Comparison of ENCODE assay signal across 15 cellular contexts in the genomic region with DNA sequence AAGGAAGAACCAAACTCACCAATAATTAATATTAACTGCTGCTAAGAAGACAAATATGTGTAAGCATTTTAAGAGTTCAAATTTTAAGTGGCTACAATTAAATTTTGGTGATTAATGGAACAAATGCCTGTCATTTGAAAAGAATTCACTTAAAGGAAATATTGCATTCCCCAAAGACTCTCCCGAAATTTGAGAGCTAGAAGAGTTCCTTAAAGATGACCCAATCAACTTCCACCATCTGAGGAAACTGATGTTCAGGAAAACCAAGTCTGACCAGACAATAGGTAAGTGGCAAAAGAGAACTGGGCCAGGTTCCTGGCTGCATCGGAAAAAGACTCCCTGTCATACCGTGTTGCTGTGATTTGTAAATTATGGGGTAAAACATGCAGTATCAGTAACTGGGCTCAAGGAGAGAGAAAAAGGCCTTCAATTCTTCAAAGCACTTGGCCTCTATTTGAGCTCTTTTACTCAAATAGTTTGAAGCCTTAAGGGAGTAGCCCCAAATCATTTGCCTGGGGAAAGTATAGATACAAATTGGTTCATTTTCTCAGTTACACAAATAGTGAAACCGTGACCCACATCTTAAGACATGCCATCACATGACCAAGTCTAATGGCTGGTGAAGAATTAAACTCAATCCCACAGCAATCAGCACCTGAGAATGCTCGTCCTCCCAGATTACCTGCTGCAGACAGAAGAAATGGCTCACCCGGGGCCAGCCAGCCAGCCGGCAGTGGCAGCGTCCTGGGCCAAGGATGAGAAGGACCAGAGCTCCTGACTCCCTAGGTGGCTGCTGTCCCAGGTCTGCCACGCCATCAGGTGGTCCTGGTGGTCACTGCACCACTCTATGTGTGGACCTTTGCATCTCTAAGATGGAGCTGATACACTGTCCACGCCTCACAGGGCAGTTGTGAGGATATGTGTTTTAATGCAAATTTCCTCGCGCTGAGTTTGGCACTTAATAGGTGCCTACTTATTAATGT.
DNase-seq lines count a peak whose midpoint lies in the region; ATAC-seq, FAIRE-seq and TF ChIP-seq lines count a peak whose summit lies in the region.
"Had no signal": no experiment of that assay in that cellular context is flagged by ENCODE, and none has a peak within 500 bp of the region (broad histone marks: within the 10 kb centered on the region; RNA-seq: fewer than 3 reads in every experiment).

No MANE protein-coding gene starts in this region.

- no peak overlapping the region for H3K23ac ChIP-seq in mesenchymal stem cell (ENCODE audit: low read length in 2 of 2)

- no peak overlapping the region for H2BK15ac ChIP-seq in mesenchymal stem cell (ENCODE audit: low read depth, poor library complexity, severe bottlenecking)

- FAIRE-seq in astrocyte (lab: Jason Lieb, UNC): no peak
- FAIRE-seq: islet of Langerhans had no signal

- ATAC-seq in GM18909 (IDR thresholded peaks at IDR 0.05; ENCODE audit: poor library complexity, unreplicated experiment): no peak
- ATAC-seq: stimulated activated naive CD8-positive, alpha-beta T cell treated with anti-CD3 and anti-CD28 coated beads, Interleukin-15, amount 100 ng/mL, for 72 hours; T-helper 17 cell had no signal

- DNase-seq in Daoy (ENCODE audit: low read depth) (peak; percentile 46), H7 (peak; percentile 77), astrocyte (ENCODE audit: low read depth) (no peak), mesenchymal stem cell (peak; percentile 8), GM19240 (ENCODE audit: insufficient read length, low spot score) (no peak), GM23248 (no peak)
- DNase-seq in activated naive CD4-positive, alpha-beta T cell treated with anti-CD3 and anti-CD28 coated beads for 36 hours: no peak
- DNase-seq: amygdala; COR-L47; stimulated activated CD4-positive, alpha-beta T cell treated with anti-CD3 and anti-CD28 coated beads, Interleukin-1b, Interleukin-23, amount 100 ng/mL, for 48 hours; stimulated activated naive CD8-positive, alpha-beta T cell treated with anti-CD3 and anti-CD28 coated beads, Interleukin-15, amount 100 ng/mL, for 72 hours; T-helper 17 cell had no signal

- no peaks in the 10 kb centered on the region for H3F3A ChIP-seq in GM23248 (ENCODE audit: insufficient read depth)

- peaks cover 1% of the 10 kb centered on the region for H3K9me3 Mint-ChIP-seq in astrocyte (ENCODE audit: unreplicated experiment)
- no peaks in the 10 kb centered on the region for H3K9me3 Mint-ChIP-seq in activated naive CD4-positive, alpha-beta T cell treated with anti-CD3 and anti-CD28 coated beads for 36 hours
- H3K9me3 Mint-ChIP-seq: stimulated activated naive CD8-positive, alpha-beta T cell treated with anti-CD3 and anti-CD28 coated beads, Interleukin-15, amount 100 ng/mL, for 72 hours had no signal

- H4K20me1 ChIP-seq in astrocyte (ENCODE audit: insufficient read depth, low read length) (no peaks in the 10 kb centered on the region), GM23248 (ENCODE audit: insufficient read depth) (no peaks in the 10 kb centered on the region)

- no peaks in the 10 kb centered on the region; the same call in 1 of the 2 replicates for H3K27me3 ChIP-seq in H7 (ENCODE audit: control insufficient read depth, insufficient read depth, low read length)
- H3K27me3 ChIP-seq in astrocyte (ENCODE audit: insufficient read depth, low read length): no peaks in the 10 kb centered on the region
- no peaks in the 10 kb centered on the region for H3K27me3 ChIP-seq in mesenchymal stem cell (ENCODE audit: control insufficient read depth in 1 of 2, insufficient read depth in 1 of 2, low read length in 2 of 2)
- no peaks in the 10 kb centered on the region for H3K27me3 ChIP-seq in GM23248 (replicated peaks; ENCODE audit: insufficient read depth)

- H3K4me3 ChIP-seq in H7 (ENCODE audit: insufficient read depth, low read depth, low read length): no peak overlapping the region
- H3K4me3 ChIP-seq in astrocyte (ENCODE audit: insufficient read depth, low read depth, low read length): no peak overlapping the region
- H3K4me3 ChIP-seq in mesenchymal stem cell (ENCODE audit: insufficient read depth in 1 of 2, low read depth in 1 of 2, low read length in 2 of 2): no peak overlapping the region
- H3K4me3 ChIP-seq in GM23248: no peak overlapping the region
- H3K4me3 ChIP-seq: HAP-1 had no signal

- intact Hi-C loops in activated naive CD4-positive, alpha-beta T cell treated with anti-CD3 and anti-CD28 coated beads for 36 hours (cut with micrococcal nuclease): no loop called here

- H3K9me2 ChIP-seq in GM23248 (ENCODE audit: insufficient read depth): no peaks in the 10 kb centered on the region

- H3K36me3 ChIP-seq in H7 (replicated peaks; ENCODE audit: control insufficient read depth, insufficient read depth, low read length) (no peaks in the 10 kb centered on the region), astrocyte (ENCODE audit: insufficient read depth, low read length) (no peaks in the 10 kb centered on the region), mesenchymal stem cell (ENCODE audit: control insufficient read depth in 1 of 2, insufficient read depth in 2 of 2, low read depth in 1 of 2, low read length in 2 of 2) (no peaks in the 10 kb centered on the region), GM23248 (ENCODE audit: low read depth) (no peaks in the 10 kb centered on the region)
- H3K36me3 ChIP-seq: HAP-1 had no signal

- H2BK12ac ChIP-seq in mesenchymal stem cell (ENCODE audit: low read length in 2 of 2): no peak overlapping the region

- H3K4me1 ChIP-seq in astrocyte (ENCODE audit: insufficient read depth, low read length): no peaks in the 10 kb centered on the region
- no peaks in the 10 kb centered on the region for H3K4me1 ChIP-seq in mesenchymal stem cell (ENCODE audit: control insufficient read depth, insufficient read depth, low read depth, low read length)
- H3K4me1 ChIP-seq in GM23248 (ENCODE audit: insufficient read depth): no peaks in the 10 kb centered on the region; the same call in 1 of the 2 replicates
- H3K4me1 ChIP-seq: HAP-1 had no signal

- H2AK5ac ChIP-seq in mesenchymal stem cell (ENCODE audit: low read length, severe bottlenecking): no peak overlapping the region

- H4K8ac ChIP-seq in mesenchymal stem cell (ENCODE audit: low read length): no peak overlapping the region

- no peaks in the 10 kb centered on the region for H3K79me1 ChIP-seq in mesenchymal stem cell (replicated peaks; ENCODE audit: low read length, poor library complexity, severe bottlenecking)

- H3K27ac Mint-ChIP-seq in astrocyte (ENCODE audit: unreplicated experiment): no peak overlapping the region
- H3K27ac Mint-ChIP-seq in activated naive CD4-positive, alpha-beta T cell treated with anti-CD3 and anti-CD28 coated beads for 36 hours: no peak overlapping the region
- H3K27ac Mint-ChIP-seq: stimulated activated naive CD8-positive, alpha-beta T cell treated with anti-CD3 and anti-CD28 coated beads, Interleukin-15, amount 100 ng/mL, for 72 hours; T-helper 17 cell had no signal

- no peak overlapping the region for H2BK120ac ChIP-seq in mesenchymal stem cell (ENCODE audit: low read depth, low read length)

- H3K14ac ChIP-seq in mesenchymal stem cell (ENCODE audit: low read length in 2 of 2): no peak overlapping the region

- H2AFZ ChIP-seq in astrocyte (ENCODE audit: low read depth, low read length) (no peak overlapping the region), mesenchymal stem cell (ENCODE audit: low read depth, low read length) (no peak overlapping the region), GM23248 (no peak overlapping the region)

- H3K27me3 Mint-ChIP-seq in astrocyte (ENCODE audit: low read depth, unreplicated experiment): peaks cover 46% of the 10 kb centered on the region
- H3K27me3 Mint-ChIP-seq in activated naive CD4-positive, alpha-beta T cell treated with anti-CD3 and anti-CD28 coated beads for 36 hours (ENCODE audit: low read depth): no peaks in the 10 kb centered on the region
- H3K27me3 Mint-ChIP-seq: stimulated activated naive CD8-positive, alpha-beta T cell treated with anti-CD3 and anti-CD28 coated beads, Interleukin-15, amount 100 ng/mL, for 72 hours; T-helper 17 cell had no signal

- no peak overlapping the region for H3K9ac ChIP-seq in astrocyte (ENCODE audit: low read length)
- no peak overlapping the region for H3K9ac ChIP-seq in mesenchymal stem cell (ENCODE audit: low read length)
- H3K9ac ChIP-seq in GM23248: no peak overlapping the region

- CTCF ChIA-PET in activated naive CD4-positive, alpha-beta T cell treated with anti-CD3 and anti-CD28 coated beads for 36 hours (lab: Charles Lee): no interaction called here

- TF ChIP-seq CTCF in astrocyte (IDR thresholded peaks at IDR 0.05; ENCODE audit: insufficient read depth, low read depth, low read length): peak; percentile 5

- no peaks in the 10 kb centered on the region for H3K9me3 ChIP-seq in astrocyte (ENCODE audit: insufficient read depth, low read depth, low read length)
- no peaks in the 10 kb centered on the region for H3K9me3 ChIP-seq in mesenchymal stem cell (ENCODE audit: control insufficient read depth, low read length)
- H3K9me3 ChIP-seq in GM23248 (ENCODE audit: low read depth): no peaks in the 10 kb centered on the region
- H3K9me3 ChIP-seq: HAP-1 had no signal

- H3K18ac ChIP-seq in mesenchymal stem cell (ENCODE audit: low read depth in 1 of 2, low read length in 2 of 2): no peak overlapping the region

- H3K4ac ChIP-seq in mesenchymal stem cell (ENCODE audit: low read depth in 1 of 2, low read length in 2 of 2): no peak overlapping the region

- no peak overlapping the region for H3K4me3 Mint-ChIP-seq in astrocyte (ENCODE audit: unreplicated experiment)
- H3K4me3 Mint-ChIP-seq in activated naive CD4-positive, alpha-beta T cell treated with anti-CD3 and anti-CD28 coated beads for 36 hours: no peak overlapping the region
- H3K4me3 Mint-ChIP-seq: stimulated activated naive CD8-positive, alpha-beta T cell treated with anti-CD3 and anti-CD28 coated beads, Interleukin-15, amount 100 ng/mL, for 72 hours; T-helper 17 cell had no signal

- H2BK5ac ChIP-seq in mesenchymal stem cell (ENCODE audit: low read depth, low read length, poor library complexity, severe bottlenecking): no peak overlapping the region

- no peak overlapping the region for H3K27ac ChIP-seq in astrocyte (ENCODE audit: low read depth, low read length)
- H3K27ac ChIP-seq in mesenchymal stem cell (ENCODE audit: low read length, poor library complexity, severe bottlenecking): no peak overlapping the region
- H3K27ac ChIP-seq in GM23248: no peak overlapping the region

- H3K36me3 Mint-ChIP-seq in astrocyte (ENCODE audit: low read depth, unreplicated experiment): no peaks in the 10 kb centered on the region
- H3K36me3 Mint-ChIP-seq in activated naive CD4-positive, alpha-beta T cell treated with anti-CD3 and anti-CD28 coated beads for 36 hours (ENCODE audit: low read depth): no peaks in the 10 kb centered on the region

- no peak overlapping the region for H4K91ac ChIP-seq in mesenchymal stem cell (ENCODE audit: low read length)

- no peaks in the 10 kb centered on the region for H3K79me2 ChIP-seq in astrocyte (ENCODE audit: insufficient read depth, low read length)
- H3K79me2 ChIP-seq in GM23248 (ENCODE audit: insufficient read depth): no peaks in the 10 kb centered on the region

- in situ Hi-C loops in GM23248 (cut with MboI): no loop called here

- H3K4me2 ChIP-seq in astrocyte (ENCODE audit: low read length): no peak overlapping the region
- no peak overlapping the region for H3K4me2 ChIP-seq in mesenchymal stem cell (ENCODE audit: low read length, poor library complexity, severe bottlenecking)
- H3K4me2 ChIP-seq in GM23248 (ENCODE audit: unreplicated experiment): no peak overlapping the region

- 73% methylated on average over 8 of the region's 12 CpGs for WGBS in mesenchymal stem cell
- 90 to 91% methylated on average over 12 of the region's 12 CpGs for WGBS in GM23248 (ENCODE audit: low coverage in 1 of 2, low lambda C conversion rate in 2 of 2, missing lambda C conversion rate in 2 of 2), 2 experiments

- H3K4me1 Mint-ChIP-seq in astrocyte (ENCODE audit: low read depth, unreplicated experiment): no peaks in the 10 kb centered on the region
- H3K4me1 Mint-ChIP-seq in activated naive CD4-positive, alpha-beta T cell treated with anti-CD3 and anti-CD28 coated beads for 36 hours (ENCODE audit: low read depth): no peaks in the 10 kb centered on the region
- H3K4me1 Mint-ChIP-seq: stimulated activated naive CD8-positive, alpha-beta T cell treated with anti-CD3 and anti-CD28 coated beads, Interleukin-15, amount 100 ng/mL, for 72 hours; T-helper 17 cell had no signal

Comparison
In these comparisons a context has a peak if more than half of its experiments do, and no peak if none do; other contexts are left out.
1. DNase-seq: peak in Daoy (single experiment), H7 (single experiment) and mesenchymal stem cell (single experiment); none in astrocyte (single experiment), GM19240 (single experiment), activated naive CD4-positive, alpha-beta T cell treated with anti-CD3 and anti-CD28 coated beads for 36 hours (single experiment) and GM23248 (single experiment).